Comparison of ENCODE assay signal across 13 cellular contexts in the genomic region with DNA sequence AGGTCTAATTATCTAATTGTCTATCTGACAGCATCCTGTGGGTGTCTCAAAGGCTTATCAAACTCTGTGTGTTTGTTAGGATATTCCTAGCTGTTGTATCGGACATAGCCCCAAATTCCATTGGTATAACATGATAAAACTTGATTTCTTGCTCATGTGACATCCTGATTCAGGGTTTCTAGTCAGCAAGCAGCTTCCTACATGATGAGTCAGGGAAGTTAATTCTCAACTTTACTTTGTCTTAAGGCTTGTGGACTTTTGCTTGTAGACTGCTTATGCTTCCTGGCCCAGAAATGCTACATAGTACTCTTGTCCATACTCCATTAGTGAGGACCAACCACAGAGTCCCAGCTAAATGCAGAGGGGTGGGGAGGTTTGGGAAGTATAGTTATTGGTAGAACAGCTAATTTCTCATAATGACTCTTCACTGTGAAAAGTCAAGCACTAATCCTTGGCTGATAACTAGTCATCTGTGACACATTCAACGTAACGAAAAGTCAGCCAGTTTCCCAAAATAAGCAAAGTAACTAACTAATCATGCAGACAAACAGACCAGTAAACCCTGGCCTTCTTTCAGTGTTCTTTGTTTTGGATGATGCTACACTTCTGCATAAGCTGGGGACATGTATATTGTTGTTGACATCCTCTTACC. TPM values are rescaled to one million over a fixed set of nuclear protein-coding genes. Genes with fewer than 3 reads are reported as not detected.
A peak's percentile ranks its signal among the peaks of the same experiment; 100 is the strongest.
DNase-seq lines count a peak whose midpoint lies in the region; TF ChIP-seq lines count a peak whose summit lies in the region.
"Had no signal": no experiment of that assay in that cellular context is flagged by ENCODE, and none has a peak within 500 bp of the region (broad histone marks: within the 10 kb centered on the region; RNA-seq: fewer than 3 reads in every experiment).

No MANE protein-coding gene starts in this region.

- H3K27me3 Mint-ChIP-seq in neural progenitor cell (ENCODE audit: insufficient read depth, low read depth) (peaks cover 14% of the 10 kb centered on the region), H9 (ENCODE audit: low read depth) (peaks cover 44% of the 10 kb centered on the region)
- H3K27me3 Mint-ChIP-seq: activated naive CD4-positive, alpha-beta T cell treated with anti-CD3 and anti-CD28 coated beads, Interleukin-2, amount 50 U/mL, for 24 hours; naive thymus-derived CD8-positive, alpha-beta T cell had no signal

- no peak overlapping the region for H3T11ph ChIP-seq in H9 (ENCODE audit: low read length)

- peak; percentile 5 for DNase-seq in EH (ENCODE audit: low read depth)
- DNase-seq in OCI-M1 (lab: John Stamatoyannopoulos, UW) = peak; percentile 31
- DNase-seq in epithelial cell of proximal tubule (ENCODE audit: low read depth) = peak; percentile 90
- no peak for DNase-seq in neural progenitor cell (ENCODE audit: low spot score)
- DNase-seq in H9 = no peak
- DNase-seq in stimulated activated naive CD4-positive, alpha-beta T cell treated with Interleukin-2 at 50 U/mL for 16 hours (lab: John Stamatoyannopoulos, UW) = no peak
- no peak for DNase-seq in epidermal melanocyte (ENCODE audit: insufficient read length, low spot score)
- DNase-seq in stimulated activated naive CD4-positive, alpha-beta T cell (lab: John Stamatoyannopoulos, UW) = no peak
- DNase-seq: naive thymus-derived CD8-positive, alpha-beta T cell; NCI-H1092 treated with DMSO at 0.1 percent for 48 hours; NCI-H526 treated with DMSO at 0.1 percent for 48 hours; SHP77 treated with DMSO at 0.1 percent for 48 hours had no signal

- H2BK5ac ChIP-seq in H9 (ENCODE audit: insufficient read length, low read length) = no peak overlapping the region

- no peak overlapping the region for H3K56ac ChIP-seq in H9 (ENCODE audit: insufficient read length, low read depth, low read length)

- no peaks in the 10 kb centered on the region for H3K79me1 ChIP-seq in H9 (ENCODE audit: insufficient read depth, low read depth, low read length, poor library complexity, severe bottlenecking)

- H3K4me3 ChIP-seq in epithelial cell of proximal tubule (ENCODE audit: low read depth, low read length) (no peak overlapping the region), neural progenitor cell (no peak overlapping the region)

- H3K27ac ChIP-seq in neural progenitor cell (no peak overlapping the region), H9 (ENCODE audit: insufficient read length, low read depth, low read length) (no peak overlapping the region)

- H4K5ac ChIP-seq in H9 (ENCODE audit: insufficient read length, low read depth, low read length) = no peak overlapping the region

- H3K79me2 ChIP-seq in neural progenitor cell (ENCODE audit: low read depth) (no peaks in the 10 kb centered on the region), H9 (ENCODE audit: insufficient read depth, low read length) (no peaks in the 10 kb centered on the region)

- no peak overlapping the region for H2BK15ac ChIP-seq in H9 (ENCODE audit: low read depth, low read length)

- no peaks in the 10 kb centered on the region for H3K36me3 ChIP-seq in neural progenitor cell

- TF ChIP-seq CTCF in epithelial cell of proximal tubule (conservative IDR thresholded peaks at IDR 0.05; ENCODE audit: low read depth, low read length) (no peak), neural progenitor cell (IDR thresholded peaks at IDR 0.05) (no peak), H9 (conservative IDR thresholded peaks at IDR 0.05) (no peak)

- H3K36me3 Mint-ChIP-seq in neural progenitor cell (peaks cover 10% of the 10 kb centered on the region), H9 (ENCODE audit: insufficient read depth in 1 of 3, low read depth in 3 of 3) (no peaks in the 10 kb centered on the region; a peak in 1 of 7 replicates)
- H3K36me3 Mint-ChIP-seq: activated naive CD4-positive, alpha-beta T cell treated with anti-CD3 and anti-CD28 coated beads, Interleukin-2, amount 50 U/mL, for 24 hours; naive thymus-derived CD8-positive, alpha-beta T cell had no signal

- peaks cover 31% of the 10 kb centered on the region for H3K4me1 Mint-ChIP-seq in neural progenitor cell
- H3K4me1 Mint-ChIP-seq in H9 = peaks cover 12 to 14% of the 10 kb centered on the region in 2 experiments
- H3K4me1 Mint-ChIP-seq: activated naive CD4-positive, alpha-beta T cell treated with anti-CD3 and anti-CD28 coated beads, Interleukin-2, amount 50 U/mL, for 24 hours; naive thymus-derived CD8-positive, alpha-beta T cell had no signal

- H3K9me3 Mint-ChIP-seq in neural progenitor cell (peaks cover 19% of the 10 kb centered on the region), H9 (no peaks in the 10 kb centered on the region)

- no peak overlapping the region for H3K18ac ChIP-seq in H9 (ENCODE audit: insufficient read length, low read depth, low read length)

- no peak overlapping the region for H2BK12ac ChIP-seq in H9 (ENCODE audit: insufficient read length, low read depth, low read length)

- H3K4me1 ChIP-seq in neural progenitor cell = peaks cover 12% of the 10 kb centered on the region
- no peaks in the 10 kb centered on the region for H3K4me1 ChIP-seq in H9 (ENCODE audit: insufficient read depth, low read length)

- no peak overlapping the region for H2BK20ac ChIP-seq in H9 (ENCODE audit: low read depth, low read length, poor library complexity, severe bottlenecking)

- H3K9me3 ChIP-seq in neural progenitor cell (ENCODE audit: low read depth) (no peaks in the 10 kb centered on the region), H9 (ENCODE audit: control insufficient read depth, low read depth, low read length) (no peaks in the 10 kb centered on the region)

- no CpG with 5 or more reads among the region's 3 CpGs for WGBS in H9 (ENCODE audit: extremely low coverage, insufficient read length, low lambda C conversion rate)

- H3K27me3 ChIP-seq in neural progenitor cell = peaks cover 61% of the 10 kb centered on the region
- no peaks in the 10 kb centered on the region; the same call in 1 of the 2 replicates for H3K27me3 ChIP-seq in H9 (ENCODE audit: insufficient read depth, low read length)

- H4K91ac ChIP-seq in H9 (ENCODE audit: insufficient read length, low read depth, low read length) = no peak overlapping the region

- no peak overlapping the region for H2AK5ac ChIP-seq in H9 (ENCODE audit: insufficient read length, low read length)

- peak overlapping the region; percentile 51 for H3K4me2 ChIP-seq in neural progenitor cell
- H3K4me2 ChIP-seq in H9 (ENCODE audit: insufficient read depth, insufficient read length, low read length) = no peak overlapping the region

- no peak overlapping the region for H3K23ac ChIP-seq in H9 (ENCODE audit: insufficient read length, low read depth, low read length)

- H3K9ac ChIP-seq in neural progenitor cell (no peak overlapping the region), H9 (ENCODE audit: extremely low read depth, insufficient read length, low read length) (no peak overlapping the region)

- H4K20me1 ChIP-seq in neural progenitor cell (ENCODE audit: low read depth) = no peaks in the 10 kb centered on the region
- no peaks in the 10 kb centered on the region for H4K20me1 ChIP-seq in H9 (ENCODE audit: control insufficient read depth, insufficient read depth, insufficient read length)

- H4K8ac ChIP-seq in H9 (replicated peaks; ENCODE audit: insufficient read length, low read depth, low read length) = no peak overlapping the region

- H2AFZ ChIP-seq in neural progenitor cell (replicated peaks) = no peak overlapping the region
- no peak overlapping the region for H2AFZ ChIP-seq in H9 (ENCODE audit: low read length)

- H3K4me3 Mint-ChIP-seq in neural progenitor cell = peak overlapping the region; percentile 1
- H3K4me3 Mint-ChIP-seq in H9 = no peak overlapping the region
- H3K4me3 Mint-ChIP-seq: activated naive CD4-positive, alpha-beta T cell treated with anti-CD3 and anti-CD28 coated beads, Interleukin-2, amount 50 U/mL, for 24 hours; naive thymus-derived CD8-positive, alpha-beta T cell had no signal

- H2BK120ac ChIP-seq in H9 (ENCODE audit: low read depth, low read length, poor library complexity, severe bottlenecking) = no peak overlapping the region

- H3F3A ChIP-seq in neural progenitor cell (ENCODE audit: low read depth) = no peaks in the 10 kb centered on the region

- no peak overlapping the region for H3K4ac ChIP-seq in H9 (ENCODE audit: low read depth, low read length)

- H3K23me2 ChIP-seq in H9 (ENCODE audit: insufficient read length, low read depth, low read length, poor library complexity, severe bottlenecking) = no peaks in the 10 kb centered on the region

- H3K14ac ChIP-seq in H9 (ENCODE audit: insufficient read depth, low read length) = no peak overlapping the region

- H3K27ac Mint-ChIP-seq in neural progenitor cell (peak overlapping the region; percentile 88), H9 (no peak overlapping the region)
- H3K27ac Mint-ChIP-seq: activated naive CD4-positive, alpha-beta T cell treated with anti-CD3 and anti-CD28 coated beads, Interleukin-2, amount 50 U/mL, for 24 hours; naive thymus-derived CD8-positive, alpha-beta T cell had no signal

RNA-seq across cellular contexts. Expression of a gene that starts 25.8 kb away (rescaled TPM):
- total RNA-seq in epithelial cell of proximal tubule (under 0.01 TPM in 1 of 2 replicates, not detected in the other), neural progenitor cell (ENCODE audit: low replicate concordance) (0.37 and 0.45 TPM in 2 replicates), H9 (2021) (0.17 and 0.29 TPM in 2 replicates)
- total RNA-seq: naive thymus-derived CD8-positive, alpha-beta T cell had no signal

Comparison
In these comparisons a context has a peak if more than half of its experiments do, and no peak if none do; other contexts are left out.
1. DNase-seq: peak in EH (single experiment), OCI-M1 (single experiment) and epithelial cell of proximal tubule (single experiment); none in neural progenitor cell (single experiment), H9 (single experiment), stimulated activated naive CD4-positive, alpha-beta T cell treated with Interleukin-2 at 50 U/mL for 16 hours (single experiment), epidermal melanocyte (single experiment) and stimulated activated naive CD4-positive, alpha-beta T cell (0 of 6).